ENCODE assay signal across 1 cellular context in genomic region chr9:35102465-35102768, GRCh38.
TF ChIP-seq lines count a peak whose summit lies in the region.

No MANE protein-coding gene starts in this region.

TF ChIP-seq in HEK293, 187 proteins besides CTCF, POLR2A, EP300 and RAD21 (continued from another document):
- TF ChIP-seq PRDM4 (tag by site-specific recombination; IDR thresholded peaks at IDR 0.05) (no peak), ZNF10 (tag by site-specific recombination; IDR thresholded peaks at IDR 0.05) (no peak), ZNF423 (tag by site-specific recombination; IDR thresholded peaks at IDR 0.05) (no peak)
